ENCODE assay signal across 10 cellular contexts in the genomic region with DNA sequence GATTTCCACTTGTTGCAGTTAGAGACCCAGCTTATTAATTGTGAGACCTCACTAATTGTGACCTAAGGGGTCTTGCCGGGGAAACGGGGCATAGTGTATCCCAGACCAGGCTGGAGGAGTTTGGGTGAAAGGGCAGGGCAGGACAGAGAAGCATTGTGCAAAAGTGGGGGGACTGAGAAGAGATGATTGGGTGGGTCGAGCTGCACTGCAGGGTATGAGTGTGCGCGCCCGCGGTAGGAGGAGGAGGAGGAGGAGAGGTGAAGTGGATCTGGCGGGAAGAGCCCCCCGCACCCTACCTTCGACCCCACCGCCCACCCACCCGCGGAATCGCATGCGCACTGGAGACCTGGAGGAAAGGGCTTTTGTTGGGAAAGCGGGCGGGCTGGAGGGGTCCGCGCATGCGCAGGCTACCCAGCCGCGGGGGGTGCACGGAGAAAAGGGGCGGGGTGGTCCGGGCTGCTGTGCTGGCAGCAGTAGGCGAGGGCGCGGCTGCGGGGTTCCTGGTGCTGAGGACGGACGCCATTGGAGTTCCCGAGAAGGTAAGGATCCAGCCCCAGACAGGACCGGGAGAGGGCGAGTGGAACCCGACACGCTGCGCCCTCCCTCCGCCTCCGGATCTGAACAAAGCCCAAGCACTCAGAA. TPM values are rescaled to one million over a fixed set of nuclear protein-coding genes. Genes with fewer than 3 reads are reported as not detected.
A peak's percentile ranks its signal among the peaks of the same experiment; 100 is the strongest.
DNase-seq lines count a peak whose midpoint lies in the region; ATAC-seq, FAIRE-seq and TF ChIP-seq lines count a peak whose summit lies in the region.
"Not testable (repeated sequence)": the region's sequence is repeated elsewhere in the genome, so short reads cannot be mapped to it uniquely, and the experiment has no call there.
"Had no signal": no experiment of that assay in that cellular context is flagged by ENCODE, and none has a peak within 500 bp of the region (broad histone marks: within the 10 kb centered on the region; RNA-seq: fewer than 3 reads in every experiment).

A gene with protein sequence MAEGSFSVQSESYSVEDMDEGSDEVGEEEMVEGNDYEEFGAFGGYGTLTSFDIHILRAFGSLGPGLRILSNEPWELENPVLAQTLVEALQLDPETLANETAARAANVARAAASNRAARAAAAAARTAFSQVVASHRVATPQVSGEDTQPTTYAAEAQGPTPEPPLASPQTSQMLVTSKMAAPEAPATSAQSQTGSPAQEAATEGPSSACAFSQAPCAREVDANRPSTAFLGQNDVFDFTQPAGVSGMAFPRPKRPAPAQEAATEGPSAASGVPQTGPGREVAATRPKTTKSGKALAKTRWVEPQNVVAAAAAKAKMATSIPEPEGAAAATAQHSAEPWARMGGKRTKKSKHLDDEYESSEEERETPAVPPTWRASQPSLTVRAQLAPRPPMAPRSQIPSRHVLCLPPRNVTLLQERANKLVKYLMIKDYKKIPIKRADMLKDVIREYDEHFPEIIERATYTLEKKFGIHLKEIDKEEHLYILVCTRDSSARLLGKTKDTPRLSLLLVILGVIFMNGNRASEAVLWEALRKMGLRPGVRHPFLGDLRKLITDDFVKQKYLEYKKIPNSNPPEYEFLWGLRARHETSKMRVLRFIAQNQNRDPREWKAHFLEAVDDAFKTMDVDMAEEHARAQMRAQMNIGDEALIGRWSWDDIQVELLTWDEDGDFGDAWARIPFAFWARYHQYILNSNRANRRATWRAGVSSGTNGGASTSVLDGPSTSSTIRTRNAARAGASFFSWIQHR (plus strand): TSS at position 462 of the 642 bp plus-strand sequence. CDS start 1,035 bp downstream, outside the sequence.

- not testable (repeated sequence) for H3K4me1 Mint-ChIP-seq in astrocyte (ENCODE audit: low read depth, unreplicated experiment); naive B cell

- H3K4me2 ChIP-seq in astrocyte (ENCODE audit: low read length) = not testable (repeated sequence)

- not testable (repeated sequence) for H2AFZ ChIP-seq in astrocyte (ENCODE audit: low read depth, low read length)

- H3K36me3 Mint-ChIP-seq in astrocyte (ENCODE audit: low read depth, unreplicated experiment); naive B cell: not testable (repeated sequence)

- not testable (repeated sequence) for H3K9me3 ChIP-seq in RWPE2 (ENCODE audit: severe bottlenecking); astrocyte (ENCODE audit: insufficient read depth, low read depth, low read length); right cardiac atrium (ENCODE audit: control insufficient read depth, low read length); aorta (ENCODE audit: control insufficient read depth, low read length)

- no CpG with 5 or more reads among the region's 39 CpGs for WGBS in right cardiac atrium
- WGBS in aorta, 2 donors = no CpG with 5 or more reads among the region's 39 CpGs

- H3K4me3 ChIP-seq in RWPE2 (ENCODE audit: severe bottlenecking); astrocyte (ENCODE audit: insufficient read depth, low read depth, low read length); right cardiac atrium (ENCODE audit: low read length); aorta (ENCODE audit: low read length in 2 of 2): not testable (repeated sequence)

- TF ChIP-seq CTCF in RWPE2 (IDR thresholded peaks at IDR 0.05; ENCODE audit: poor library complexity, severe bottlenecking); astrocyte (IDR thresholded peaks at IDR 0.05; ENCODE audit: insufficient read depth, low read depth, low read length): not testable (repeated sequence)

- H3K4me1 ChIP-seq in RWPE2 (ENCODE audit: insufficient read depth, poor library complexity, severe bottlenecking); astrocyte (ENCODE audit: insufficient read depth, low read length); right cardiac atrium (ENCODE audit: control insufficient read depth, insufficient read depth, low read length); aorta (ENCODE audit: control insufficient read depth in 1 of 2, insufficient read depth in 2 of 2, low read length in 2 of 2): not testable (repeated sequence)

- FAIRE-seq in G401.6 (lab: Jason Lieb, UNC) = peak; percentile 86
- peak; percentile 97 for FAIRE-seq in astrocyte (lab: Jason Lieb, UNC)

- H3K27ac Mint-ChIP-seq in astrocyte (ENCODE audit: unreplicated experiment); naive B cell: not testable (repeated sequence)

- H3K36me3 ChIP-seq in RWPE2 (ENCODE audit: low read depth); astrocyte (ENCODE audit: insufficient read depth, low read length); aorta (ENCODE audit: control insufficient read depth in 1 of 2, insufficient read depth in 2 of 2, low read length in 1 of 2): not testable (repeated sequence)

- not testable (repeated sequence) for H3K4me3 Mint-ChIP-seq in astrocyte (ENCODE audit: unreplicated experiment); naive B cell

- not testable (repeated sequence) for H3K79me2 ChIP-seq in astrocyte (ENCODE audit: insufficient read depth, low read length)

- DNase-seq in RWPE2 (ENCODE audit: low spot score); astrocyte (ENCODE audit: low read depth); right cardiac atrium; naive B cell; sciatic nerve (ENCODE audit: low spot score); aorta: not testable (repeated sequence)

- not testable (repeated sequence) for H3K27me3 Mint-ChIP-seq in astrocyte (ENCODE audit: low read depth, unreplicated experiment); naive B cell

- not testable (repeated sequence) for H3K9ac ChIP-seq in astrocyte (ENCODE audit: low read length)

- ATAC-seq in RWPE2 (ENCODE audit: low read depth) = peak; percentile 90
- peak; percentile 14 for ATAC-seq in esophagus mucosa
- peak; percentile 64 to 72 for ATAC-seq in right cardiac atrium
- ATAC-seq in naive B cell (ENCODE audit: low read depth in 2 of 2) = peak; percentile 44 to 50
- ATAC-seq in sciatic nerve = peak; percentile 86
- peak; percentile 16 for ATAC-seq in aorta (ENCODE audit: low FRiP score)

- H4K20me1 ChIP-seq in astrocyte (ENCODE audit: insufficient read depth, low read length) = not testable (repeated sequence)

- H3K27me3 ChIP-seq in RWPE2 (ENCODE audit: insufficient read depth, poor library complexity, severe bottlenecking); astrocyte (ENCODE audit: insufficient read depth, low read length); right cardiac atrium (ENCODE audit: control insufficient read depth, insufficient read depth); aorta (ENCODE audit: control insufficient read depth in 1 of 2, insufficient read depth in 2 of 2, low read length in 1 of 2): not testable (repeated sequence)

- H3K27ac ChIP-seq in RWPE2 (ENCODE audit: poor library complexity, severe bottlenecking); astrocyte (ENCODE audit: low read depth, low read length); right cardiac atrium (ENCODE audit: low read length); aorta (ENCODE audit: low read depth in 1 of 2, low read length in 2 of 2): not testable (repeated sequence)

- intact Hi-C loops in right cardiac atrium (cut with DNase I); sciatic nerve (cut with DNase I); aorta (cut with DNase I): not testable (repeated sequence)

- not testable (repeated sequence) for H3K9me3 Mint-ChIP-seq in astrocyte (ENCODE audit: unreplicated experiment); naive B cell

RNA-seq across cellular contexts. Expression of the gene that starts here (rescaled TPM):
- total RNA-seq in astrocyte (96.3 and 129 TPM in 2 replicates), esophagus mucosa (1.4 TPM), right cardiac atrium (1 to 10 TPM in 2 of 4 donors, under 1 TPM in 2; 0.33 to 2.4 (median 1.1) TPM), sciatic nerve (7.1 TPM), aorta (1 to 10 TPM; 2.2 to 2.6 TPM)
- polyA plus RNA-seq in right cardiac atrium (1.3 TPM), naive B cell (ENCODE audit: low read depth in 6 of 6) (10 to 100 TPM in 3 of 6 donors, 1 to 10 TPM in 1, under 1 TPM in 2; 0.10 to 10.7 (median 9.0) TPM), aorta (1 to 10 TPM in 1 of 2 donors, under 1 TPM in 1; 0.88 to 1.8 TPM)
- total RNA-seq: activated CD4-positive, alpha-beta T cell treated with anti-CD3 and anti-CD28 coated beads, Interleukin-2, amount 10 ng/mL, durations not matched to agents 24 days and 14 days; activated T-helper 1 cell treated with anti-CD3 and anti-CD28 coated beads, Interleukin-12 subunit alpha, Interleukin-12 subunit beta, Interleukin-2, Interleukin-4 antibody, amounts not matched to agents 30 ng/mL and 10 ng/mL and 1 ng/mL, durations not matched to agents 14 hours and 24 hours and 36 hours had no signal

Comparison
In these comparisons a context has a peak if more than half of its experiments do, and no peak if none do; other contexts are left out.
1. RNA of the gene that starts here (total RNA-seq): 96.3 to 129 TPM in astrocyte; 7.1 TPM in sciatic nerve (single experiment), 2.2 to 2.6 TPM in aorta, 1.4 TPM in esophagus mucosa (single experiment) and 0.33 to 2.4 TPM in right cardiac atrium; every median in the first group is over 10 times any median in the second.
2. ATAC-seq: peak in every context shown above with its lines; median percentile 90 in RWPE2; 86 in sciatic nerve; 68 in right cardiac atrium; 47 in naive B cell; 16 in aorta; 14 in esophagus mucosa.